In the genomic region with DNA sequence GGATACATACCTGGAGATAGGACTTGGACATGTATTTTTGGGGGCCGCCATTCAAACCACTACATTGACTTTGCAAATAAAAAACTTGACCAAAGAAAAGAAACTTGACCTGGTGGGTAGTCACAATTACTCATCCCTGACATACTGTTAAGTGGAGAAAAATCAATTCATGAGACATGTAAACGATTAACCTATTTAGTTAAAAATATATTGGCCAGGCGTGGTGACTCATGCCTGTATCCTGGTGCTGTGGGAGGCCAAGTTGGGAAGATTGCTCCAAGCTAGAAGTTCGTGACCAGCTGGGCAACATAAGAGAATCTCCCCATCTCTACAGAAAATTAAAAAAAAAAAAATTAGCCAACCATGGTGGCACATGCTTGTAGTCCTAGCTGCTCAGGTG, we compare ENCODE assay signal across 20 cellular contexts. TPM values are rescaled to one million over a fixed set of nuclear protein-coding genes. Genes with fewer than 3 reads are reported as not detected.
DNase-seq lines count a peak whose midpoint lies in the region; FAIRE-seq and TF ChIP-seq lines count a peak whose summit lies in the region.
"Had no signal": no experiment of that assay in that cellular context is flagged by ENCODE, and none has a peak within 500 bp of the region (broad histone marks: within the 10 kb centered on the region; RNA-seq: fewer than 3 reads in every experiment).

No MANE protein-coding gene starts in this region.

- POLR2A ChIA-PET in HEK293T (lab: Yijun Ruan, JAX): interaction anchor here (1.4 kb wide), 1 partner anchor 26 kb away, joined by 5 read pairs; a partner anchor contains a TSS

- FAIRE-seq in bronchial epithelial cell (lab: Jason Lieb, UNC): no peak

- CTCF ChIA-PET in HEK293T (lab: Yijun Ruan, JAX): interaction anchor here (0.6 to 1.7 kb wide), 5 partner anchors 116 to 486 kb away, joined by 3 to 10 read pairs (median 3); no protein-coding TSS in a partner anchor

- H3K27me3 ChIP-seq in bronchial epithelial cell (ENCODE audit: control insufficient read depth, insufficient read depth, low read length): peaks cover 2% of the 10 kb centered on the region
- H3K27me3 ChIP-seq in kidney epithelial cell (ENCODE audit: control insufficient read depth, insufficient read depth, low read length): no peaks in the 10 kb centered on the region

- TF ChIP-seq CTCF in bronchial epithelial cell (IDR thresholded peaks at IDR 0.05; ENCODE audit: insufficient read depth, low read length, severe bottlenecking): no peak
- TF ChIP-seq CTCF in kidney epithelial cell (IDR thresholded peaks at IDR 0.05; ENCODE audit: insufficient read depth, low read length, poor library complexity, severe bottlenecking): no peak

- H3K36me3 ChIP-seq in bronchial epithelial cell (ENCODE audit: control insufficient read depth, insufficient read depth, low read length) (no peaks in the 10 kb centered on the region), kidney epithelial cell (ENCODE audit: control insufficient read depth, insufficient read depth, low read length) (no peaks in the 10 kb centered on the region)
- H3K36me3 ChIP-seq: left ventricle myocardium inferior had no signal

- no peak overlapping the region for H3K4me3 ChIP-seq in bronchial epithelial cell (ENCODE audit: low read depth, low read length)
- no peak overlapping the region for H3K4me3 ChIP-seq in kidney epithelial cell (ENCODE audit: low read depth, low read length)
- H3K4me3 ChIP-seq: left ventricle myocardium inferior, mucosa of descending colon had no signal

- DNase-seq in DMS53 (lab: John Stamatoyannopoulos, UW) (peak; percentile 12), DMS53 treated with DMSO at 0.1 percent for 48 hours (lab: John Stamatoyannopoulos, UW; ENCODE audit: unreplicated experiment) (no peak), bronchial epithelial cell (ENCODE audit: low read depth) (peak; percentile 21), kidney epithelial cell (ENCODE audit: low read depth) (peak; percentile 85), pons (ENCODE audit: low spot score) (no peak), HEK293T (ENCODE audit: extremely low spot score) (no peak), midbrain (lab: John Stamatoyannopoulos, UW) (no peak)
- DNase-seq in stimulated activated CD4-positive, alpha-beta T cell treated with anti-CD3 and anti-CD28 coated beads, Interleukin-2, amount 100 ng/mL, for 24 hours: no peak
- DNase-seq: activated CD4-positive, alpha-beta memory T cell treated with anti-CD3 and anti-CD28 coated beads for 36 hours; amygdala; GF-D8; left ventricle myocardium inferior; mucosa of descending colon; NCI-H1048; NCI-H2029; NCI-H446 treated with DMSO at 0.1 percent for 48 hours; stimulated activated CD4-positive, alpha-beta T cell treated with anti-CD3 and anti-CD28 coated beads, Interleukin-4, amount 100 ng/mL, for 24 hours; stimulated activated naive CD8-positive, alpha-beta T cell treated with anti-CD3 and anti-CD28 coated beads, Interleukin-15, amount 100 ng/mL, for 72 hours had no signal

TF ChIP-seq in HEK293T, 16 proteins besides CTCF, POLR2A, EP300 and RAD21:
- TF ChIP-seq CTBP1 (IDR thresholded peaks at IDR 0.05; ENCODE audit: borderline replicate concordance): no peak
- TF ChIP-seq ELF4 (IDR thresholded peaks at IDR 0.05): no peak
- no peak for TF ChIP-seq L3MBTL2 (conservative IDR thresholded peaks at IDR 0.05)
- TF ChIP-seq, protein P1, sequence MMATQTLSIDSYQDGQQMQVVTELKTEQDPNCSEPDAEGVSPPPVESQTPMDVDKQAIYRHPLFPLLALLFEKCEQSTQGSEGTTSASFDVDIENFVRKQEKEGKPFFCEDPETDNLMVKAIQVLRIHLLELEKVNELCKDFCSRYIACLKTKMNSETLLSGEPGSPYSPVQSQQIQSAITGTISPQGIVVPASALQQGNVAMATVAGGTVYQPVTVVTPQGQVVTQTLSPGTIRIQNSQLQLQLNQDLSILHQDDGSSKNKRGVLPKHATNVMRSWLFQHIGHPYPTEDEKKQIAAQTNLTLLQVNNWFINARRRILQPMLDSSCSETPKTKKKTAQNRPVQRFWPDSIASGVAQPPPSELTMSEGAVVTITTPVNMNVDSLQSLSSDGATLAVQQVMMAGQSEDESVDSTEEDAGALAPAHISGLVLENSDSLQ (IDR thresholded peaks at IDR 0.05): no peak
- TF ChIP-seq ZNF384 (IDR thresholded peaks at IDR 0.05): no peak
- TF ChIP-seq SUZ12 (IDR thresholded peaks at IDR 0.05): no peak
- no peak for TF ChIP-seq SP1 (IDR thresholded peaks at IDR 0.05)
- no peak for TF ChIP-seq HDGF (IDR thresholded peaks at IDR 0.05; ENCODE audit: borderline replicate concordance)
- TF ChIP-seq FOXM1 (IDR thresholded peaks at IDR 0.05; ENCODE audit: borderline replicate concordance): no peak
- TF ChIP-seq NFRKB (IDR thresholded peaks at IDR 0.05): no peak
- no peak for TF ChIP-seq ARNT (IDR thresholded peaks at IDR 0.05)
- no peak for TF ChIP-seq BHLHE40 (IDR thresholded peaks at IDR 0.05; ENCODE audit: borderline replicate concordance)
- TF ChIP-seq LEF1 (IDR thresholded peaks at IDR 0.05; ENCODE audit: borderline replicate concordance): no peak
- no peak for TF ChIP-seq FOXA1 (IDR thresholded peaks at IDR 0.05)
- no peak for TF ChIP-seq TARDBP (IDR thresholded peaks at IDR 0.05)
- no peak for TF ChIP-seq FOXK2 (IDR thresholded peaks at IDR 0.05)

RNA-seq across cellular contexts. Expression of a gene that starts 2.5 kb away (rescaled TPM):
- total RNA-seq in bronchial epithelial cell: under 0.01 and 0.38 TPM in 2 replicates
- total RNA-seq in kidney epithelial cell: 8.3 and 10.1 TPM in 2 replicates
- total RNA-seq: B cell; left ventricle myocardium inferior; T-helper 2 cell treated with Interferon-gamma antibody and Interleukin-4, amounts not matched to agents 100 ng/mL and 5 ng/mL, for 36 hours had no signal

RNA-seq across cellular contexts. Expression of a gene that starts 25.5 kb away (rescaled TPM):
- total RNA-seq in bronchial epithelial cell (6.1 and 7.1 TPM in 2 replicates), kidney epithelial cell (23.0 and 26.4 TPM in 2 replicates)

RNA-seq across cellular contexts. Expression of a gene that starts 39.8 kb away (rescaled TPM):
- 21.1 and 32.8 TPM in 2 replicates for total RNA-seq in bronchial epithelial cell
- 59.8 and 63.4 TPM in 2 replicates for total RNA-seq in kidney epithelial cell

Comparison
In these comparisons a context has a peak if more than half of its experiments do, and no peak if none do; other contexts are left out.
1. DNase-seq: peak in DMS53 (single experiment), bronchial epithelial cell (single experiment) and kidney epithelial cell (single experiment); none in DMS53 treated with DMSO at 0.1 percent for 48 hours (single experiment), pons (single experiment), HEK293T (single experiment), midbrain (single experiment) and stimulated activated CD4-positive, alpha-beta T cell treated with anti-CD3 and anti-CD28 coated beads, Interleukin-2, amount 100 ng/mL, for 24 hours (0 of 2).